1 cellular context compared by ENCODE assay signal in genomic region chr6:48389146-48390043, GRCh38.
TF ChIP-seq lines count a peak whose summit lies in the region.

No MANE protein-coding gene starts in this region.

TF ChIP-seq in SK-N-SH, 30 proteins besides CTCF, POLR2A, EP300 and RAD21:
- TF ChIP-seq RFX5 (IDR thresholded peaks at IDR 0.05; ENCODE audit: low read length) = no peak
- no peak for TF ChIP-seq TAF1 (IDR thresholded peaks at IDR 0.05; ENCODE audit: borderline replicate concordance, low read depth, low read length)
- TF ChIP-seq POLR2AphosphoS5 (IDR thresholded peaks at IDR 0.05; ENCODE audit: low read depth, low read length) = no peak
- TF ChIP-seq GABPA (IDR thresholded peaks at IDR 0.05; ENCODE audit: low read depth) = no peak
- no peak for TF ChIP-seq MAX (IDR thresholded peaks at IDR 0.05; ENCODE audit: low read depth)
- no peak for TF ChIP-seq IRF3 (IDR thresholded peaks at IDR 0.05; ENCODE audit: low read depth, low read length)
- TF ChIP-seq YY1 (IDR thresholded peaks at IDR 0.05; ENCODE audit: low read depth) = no peak
- TF ChIP-seq RCOR1 (IDR thresholded peaks at IDR 0.05; ENCODE audit: low read length) = no peak
- TF ChIP-seq FOXJ3 (CRISPR knock-in tag; IDR thresholded peaks at IDR 0.05) = no peak
- TF ChIP-seq GATA2 (CRISPR knock-in tag; IDR thresholded peaks at IDR 0.05) = no peak
- TF ChIP-seq ELF1 (IDR thresholded peaks at IDR 0.05) = no peak
- no peak for TF ChIP-seq TEAD4 (IDR thresholded peaks at IDR 0.05; ENCODE audit: borderline replicate concordance, insufficient read depth)
- TF ChIP-seq FOXM1 (IDR thresholded peaks at IDR 0.05; ENCODE audit: low read depth) = no peak
- TF ChIP-seq CHD2 (IDR thresholded peaks at IDR 0.05; ENCODE audit: low read length, partially characterized antibody) = no peak
- TF ChIP-seq FOSL2 (IDR thresholded peaks at IDR 0.05; ENCODE audit: borderline replicate concordance, low read depth) = no peak
- no peak for TF ChIP-seq PBX3 (IDR thresholded peaks at IDR 0.05)
